ENCODE assay signal across 8 cellular contexts in the genomic region with DNA sequence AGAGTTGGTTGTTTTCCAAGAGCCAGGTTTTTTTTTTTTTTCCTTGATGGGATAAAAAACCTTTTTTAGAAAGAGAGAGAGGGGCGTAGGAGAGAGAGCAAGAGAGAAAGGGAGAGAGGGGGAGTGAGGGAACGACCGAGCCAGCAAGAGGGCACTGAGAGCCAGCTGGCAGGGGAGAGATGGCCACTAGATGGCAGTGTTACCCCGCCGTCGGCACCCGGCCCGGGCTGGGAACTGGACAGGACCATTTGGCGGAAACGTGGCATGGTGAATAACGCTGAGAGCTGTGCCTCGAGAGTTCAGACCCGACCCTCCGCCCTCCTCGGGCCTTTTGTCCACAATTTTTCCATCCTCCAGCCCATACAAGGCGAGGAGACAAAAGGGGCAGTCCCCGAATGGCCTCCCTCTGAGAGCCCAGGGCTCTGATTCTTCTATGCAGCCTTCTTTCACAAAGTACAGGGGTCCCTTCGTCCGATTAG.
DNase-seq lines count a peak whose midpoint lies in the region; ATAC-seq lines count a peak whose summit lies in the region.

No MANE protein-coding gene starts in this region.

- no peaks in the 10 kb centered on the region for H3K36me3 ChIP-seq in mucosa of rectum (ENCODE audit: control insufficient read depth in 2 of 2, insufficient read depth in 2 of 2, low read length in 2 of 2)

- peak overlapping the region; percentile 47 to 59 for H3K4me3 ChIP-seq in mucosa of rectum (ENCODE audit: low read length in 2 of 2)

- no peak overlapping the region for H3K9ac ChIP-seq in mucosa of rectum (ENCODE audit: low read depth in 1 of 2, low read length in 2 of 2)

- peak; percentile 88 for DNase-seq in D341Med (ENCODE audit: low spot score)
- peak; percentile 80 for DNase-seq in HT1080 (ENCODE audit: low read depth)
- DNase-seq in NOMO-1 treated with dmso at 0.1 percent for 144 hours (lab: John Stamatoyannopoulos, UW; ENCODE audit: unreplicated experiment): peak; percentile 36
- peak; percentile 95 for DNase-seq in activated CD8-positive, alpha-beta memory T cell treated with anti-CD3 and anti-CD28 coated beads, Interleukin-2, amount 50 U/mL, for 48 hours
- peak; percentile 1 for DNase-seq in epithelial cell of prostate (ENCODE audit: low read depth, low spot score)
- DNase-seq in stimulated activated CD8-positive, alpha-beta memory T cell treated with anti-CD3 and anti-CD28 coated beads, Interleukin-4, amount 100 ng/mL, for 4 hours (ENCODE audit: low read depth in 2 of 2, low spot score in 1 of 2): peak; percentile 35 to 56

- ATAC-seq in GM21390 (IDR thresholded peaks at IDR 0.05; ENCODE audit: unreplicated experiment): peak; percentile 86

- H3K27me3 ChIP-seq in mucosa of rectum (ENCODE audit: control insufficient read depth in 2 of 2, insufficient read depth in 2 of 2, low read length in 2 of 2): no peaks in the 10 kb centered on the region

- H3K9me3 ChIP-seq in mucosa of rectum (ENCODE audit: control insufficient read depth in 2 of 2, low read length in 2 of 2): no peaks in the 10 kb centered on the region

- H3K27ac ChIP-seq in epithelial cell of prostate: no peak overlapping the region
- no peak overlapping the region for H3K27ac ChIP-seq in mucosa of rectum (ENCODE audit: low read depth in 2 of 2, low read length in 2 of 2)

- peaks cover 0 to 10% of the 10 kb centered on the region in 2 donors for H3K4me1 ChIP-seq in mucosa of rectum (ENCODE audit: control insufficient read depth in 2 of 2, insufficient read depth in 2 of 2, low read length in 2 of 2)

Comparison
In these comparisons a context has a peak if more than half of its experiments do, and no peak if none do; other contexts are left out.
1. DNase-seq: peak in every context shown above with its lines; median percentile 95 in activated CD8-positive, alpha-beta memory T cell treated with anti-CD3 and anti-CD28 coated beads, Interleukin-2, amount 50 U/mL, for 48 hours; 88 in D341Med; 80 in HT1080; 46 in stimulated activated CD8-positive, alpha-beta memory T cell treated with anti-CD3 and anti-CD28 coated beads, Interleukin-4, amount 100 ng/mL, for 4 hours; 36 in NOMO-1 treated with dmso at 0.1 percent for 144 hours; 1 in epithelial cell of prostate.